In the genomic region with DNA sequence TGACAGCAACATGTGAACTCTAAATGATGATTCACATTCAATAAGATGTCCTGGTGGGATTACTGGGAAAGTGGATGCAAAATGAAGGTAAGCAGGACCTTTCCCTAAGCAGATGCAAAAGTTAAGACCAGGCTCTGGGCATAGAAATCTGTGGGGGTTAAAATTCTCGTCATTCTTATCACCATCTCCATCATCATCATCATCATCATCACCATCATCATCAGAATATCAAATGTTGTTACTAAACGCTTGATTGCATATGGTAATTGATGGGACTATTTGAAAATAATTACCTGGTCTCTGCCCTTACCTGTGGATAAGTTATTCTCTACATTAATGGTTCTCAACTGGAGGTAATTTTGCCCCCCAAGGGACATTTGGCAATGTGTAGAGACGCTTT, we compare ENCODE assay signal across 2 cellular contexts.
A peak's percentile ranks its signal among the peaks of the same experiment; 100 is the strongest.
TF ChIP-seq lines count a peak whose summit lies in the region.

No MANE protein-coding gene starts in this region.

TF ChIP-seq in HepG2, 621 proteins besides CTCF, POLR2A, EP300 and RAD21:
- TF ChIP-seq, protein P1, sequence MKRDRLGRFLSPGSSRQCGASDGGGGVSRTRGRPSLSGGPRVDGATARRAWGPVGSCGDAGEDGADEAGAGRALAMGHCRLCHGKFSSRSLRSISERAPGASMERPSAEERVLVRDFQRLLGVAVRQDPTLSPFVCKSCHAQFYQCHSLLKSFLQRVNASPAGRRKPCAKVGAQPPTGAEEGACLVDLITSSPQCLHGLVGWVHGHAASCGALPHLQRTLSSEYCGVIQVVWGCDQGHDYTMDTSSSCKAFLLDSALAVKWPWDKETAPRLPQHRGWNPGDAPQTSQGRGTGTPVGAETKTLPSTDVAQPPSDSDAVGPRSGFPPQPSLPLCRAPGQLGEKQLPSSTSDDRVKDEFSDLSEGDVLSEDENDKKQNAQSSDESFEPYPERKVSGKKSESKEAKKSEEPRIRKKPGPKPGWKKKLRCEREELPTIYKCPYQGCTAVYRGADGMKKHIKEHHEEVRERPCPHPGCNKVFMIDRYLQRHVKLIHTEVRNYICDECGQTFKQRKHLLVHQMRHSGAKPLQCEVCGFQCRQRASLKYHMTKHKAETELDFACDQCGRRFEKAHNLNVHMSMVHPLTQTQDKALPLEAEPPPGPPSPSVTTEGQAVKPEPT (CRISPR knock-in tag; IDR thresholded peaks at IDR 0.05; ENCODE audit: low read depth): no peak
- peak; percentile 66; the same call in 1 of the 2 replicates for TF ChIP-seq CREB1 (IDR thresholded peaks at IDR 0.05)
- TF ChIP-seq CREB1 (CRISPR knock-in tag; IDR thresholded peaks at IDR 0.05): no peak

TF ChIP-seq in HEK293, 187 proteins besides CTCF, POLR2A, EP300 and RAD21 (continued from another document):
- TF ChIP-seq, protein P2, sequence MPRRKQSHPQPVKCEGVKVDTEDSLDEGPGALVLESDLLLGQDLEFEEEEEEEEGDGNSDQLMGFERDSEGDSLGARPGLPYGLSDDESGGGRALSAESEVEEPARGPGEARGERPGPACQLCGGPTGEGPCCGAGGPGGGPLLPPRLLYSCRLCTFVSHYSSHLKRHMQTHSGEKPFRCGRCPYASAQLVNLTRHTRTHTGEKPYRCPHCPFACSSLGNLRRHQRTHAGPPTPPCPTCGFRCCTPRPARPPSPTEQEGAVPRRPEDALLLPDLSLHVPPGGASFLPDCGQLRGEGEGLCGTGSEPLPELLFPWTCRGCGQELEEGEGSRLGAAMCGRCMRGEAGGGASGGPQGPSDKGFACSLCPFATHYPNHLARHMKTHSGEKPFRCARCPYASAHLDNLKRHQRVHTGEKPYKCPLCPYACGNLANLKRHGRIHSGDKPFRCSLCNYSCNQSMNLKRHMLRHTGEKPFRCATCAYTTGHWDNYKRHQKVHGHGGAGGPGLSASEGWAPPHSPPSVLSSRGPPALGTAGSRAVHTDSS (tag by site-specific recombination; IDR thresholded peaks at IDR 0.05): peak; percentile 72
